8 cellular contexts compared by ENCODE assay signal in the genomic region with DNA sequence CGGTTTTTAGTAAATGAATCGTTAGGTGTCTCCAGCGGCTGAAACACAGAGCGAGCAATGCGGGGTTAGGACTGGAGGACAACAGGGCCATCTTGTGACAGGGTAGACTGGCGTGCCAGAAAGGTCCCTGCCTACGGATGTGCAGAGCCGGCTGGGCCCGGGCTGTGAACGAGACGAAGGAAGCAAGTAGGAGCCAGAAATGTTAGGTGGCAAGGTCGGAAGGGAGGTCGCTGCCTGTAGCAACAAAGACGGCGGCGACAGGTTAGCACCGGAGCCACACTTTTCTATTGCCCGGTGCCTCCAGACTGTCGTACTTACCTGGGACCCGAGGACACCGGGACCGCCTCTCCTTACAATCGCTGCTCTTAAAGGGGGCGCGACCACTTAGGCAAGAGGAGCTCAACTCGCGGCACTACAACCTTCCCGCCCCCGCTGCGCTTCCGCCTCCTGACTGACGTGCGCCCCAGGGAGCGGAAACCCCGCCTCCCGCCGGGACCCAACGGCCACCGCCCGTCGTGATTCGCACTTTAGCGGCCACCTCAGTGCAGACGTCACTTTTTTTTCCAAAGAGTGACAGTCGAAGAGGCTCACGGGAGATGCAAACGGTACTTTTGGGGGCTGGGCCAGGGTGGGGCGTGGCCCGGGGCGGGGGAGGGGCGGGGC. TPM values are rescaled to one million over a fixed set of nuclear protein-coding genes. Genes with fewer than 3 reads are reported as not detected.
DNase-seq lines count a peak whose midpoint lies in the region; TF ChIP-seq lines count a peak whose summit lies in the region.

A gene with protein sequence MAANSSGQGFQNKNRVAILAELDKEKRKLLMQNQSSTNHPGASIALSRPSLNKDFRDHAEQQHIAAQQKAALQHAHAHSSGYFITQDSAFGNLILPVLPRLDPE (minus strand): TSS at position 449 of the 663 bp plus-strand sequence. CDS start 1,632 bp downstream, outside the sequence.

- H2AFZ ChIP-seq in Loucy (ENCODE audit: low read length): peak within 1 kb of the TSS; percentile 86

- in situ Hi-C loops in G401 (cut with HindIII; ENCODE audit: low sequenced_read_pairs): no loop called here

- H3K27ac ChIP-seq in stomach smooth muscle (ENCODE audit: low read length): peak within 1 kb of the TSS; percentile 66

- H3K79me2 ChIP-seq in Loucy (ENCODE audit: insufficient read depth, low read length): peaks cover 39% of the 10 kb centered on the region

- DNase-seq in G401 (ENCODE audit: low spot score) (peak; percentile 96), H7 (peak; percentile 96), fibroblast of villous mesenchyme (ENCODE audit: low read depth) (peak; percentile 96), neural crest cell (ENCODE audit: low read depth, low spot score) (peak; percentile 85)
- DNase-seq in activated effector memory CD4-positive, alpha-beta T cell treated with Interleukin-2 at 50 U/mL for 16 hours: peak; percentile 95

- peak within 1 kb of the TSS; percentile 75 for H3K4me3 ChIP-seq in H7 (ENCODE audit: insufficient read depth, low read depth, low read length)
- H3K4me3 ChIP-seq in Loucy (ENCODE audit: low read length, poor library complexity, severe bottlenecking): peak within 1 kb of the TSS; percentile 88
- peak within 1 kb of the TSS; percentile 96 for H3K4me3 ChIP-seq in fibroblast of villous mesenchyme (ENCODE audit: low read depth, low read length)
- peak within 1 kb of the TSS; percentile 94 to 99 for H3K4me3 ChIP-seq in stomach smooth muscle (ENCODE audit: low read length in 2 of 2)

- TF ChIP-seq POLR2A in Raji (IDR thresholded peaks at IDR 0.05; ENCODE audit: insufficient read depth, low read depth, low read length): peak; percentile 91

- no peaks in the 10 kb centered on the region for H3K9me3 Mint-ChIP-seq in neural crest cell

- H3K27me3 Mint-ChIP-seq in neural crest cell (ENCODE audit: low read depth): no peaks in the 10 kb centered on the region

- H3K4me1 ChIP-seq in Loucy (ENCODE audit: insufficient read depth, low read length, poor library complexity, severe bottlenecking) (peaks cover 21% of the 10 kb centered on the region), stomach smooth muscle (ENCODE audit: control insufficient read depth, insufficient read depth, low read length) (peaks cover 8% of the 10 kb centered on the region)

- 0 out of 2 replicates have a peak, but pooled peaks cover under 1% of the 10 kb centered on the region for H3K9me3 ChIP-seq in Loucy (ENCODE audit: insufficient read depth, low read depth, low read length)
- H3K9me3 ChIP-seq in stomach smooth muscle (ENCODE audit: control insufficient read depth in 2 of 2, low read length in 2 of 2): no peaks in the 10 kb centered on the region

- H3K36me3 ChIP-seq in H7 (replicated peaks; ENCODE audit: control insufficient read depth, insufficient read depth, low read length): no peaks in the 10 kb centered on the region
- H3K36me3 ChIP-seq in Loucy (ENCODE audit: insufficient read depth, low read length): no peaks in the 10 kb centered on the region
- peaks cover 0 to 3% of the 10 kb centered on the region in 2 donors for H3K36me3 ChIP-seq in stomach smooth muscle (ENCODE audit: control insufficient read depth in 2 of 2, insufficient read depth in 2 of 2, low read length in 2 of 2)

- peak within 1 kb of the TSS; percentile 97 for H3K4me3 Mint-ChIP-seq in neural crest cell

- H3K9ac ChIP-seq in Loucy (ENCODE audit: low read depth, low read length, poor library complexity, severe bottlenecking) (peak within 1 kb of the TSS; percentile 86), stomach smooth muscle (ENCODE audit: low read length in 2 of 2) (peak within 1 kb of the TSS; percentile 89 to 94)

- H3K36me3 Mint-ChIP-seq in neural crest cell (ENCODE audit: low read depth): peaks cover 7% of the 10 kb centered on the region

- H3K4me2 ChIP-seq in Loucy (ENCODE audit: low read depth, low read length, poor library complexity, severe bottlenecking): peak within 1 kb of the TSS; percentile 93

- H3K4me1 Mint-ChIP-seq in neural crest cell: peaks cover 15% of the 10 kb centered on the region

- H3K9me2 ChIP-seq in Loucy (replicated peaks; ENCODE audit: low read depth, low read length): no peaks in the 10 kb centered on the region

- peak within 1 kb of the TSS; percentile 99 for H3K27ac Mint-ChIP-seq in neural crest cell (ENCODE audit: unreplicated experiment)

- TF ChIP-seq CTCF in Loucy (conservative IDR thresholded peaks at IDR 0.05; ENCODE audit: low read length) (peak; percentile 36), fibroblast of villous mesenchyme (IDR thresholded peaks at IDR 0.05; ENCODE audit: insufficient read depth, low read depth, low read length) (no peak), neural crest cell (conservative IDR thresholded peaks at IDR 0.05) (no peak)

- no peaks in the 10 kb centered on the region for H3K27me3 ChIP-seq in H7 (ENCODE audit: control insufficient read depth, insufficient read depth, low read length)
- no peaks in the 10 kb centered on the region for H3K27me3 ChIP-seq in Loucy (ENCODE audit: insufficient read depth, low read length, poor library complexity, severe bottlenecking)
- H3K27me3 ChIP-seq in stomach smooth muscle (ENCODE audit: control insufficient read depth in 1 of 2, insufficient read depth in 2 of 2, low read length in 2 of 2): no peaks in the 10 kb centered on the region

- H4K20me1 ChIP-seq in Loucy (ENCODE audit: insufficient read depth, low read length, poor library complexity, severe bottlenecking): peaks cover 17% of the 10 kb centered on the region

- 0 out of 2 replicates have a peak, but pooled peaks cover 2% of the 10 kb centered on the region for H3F3A ChIP-seq in Loucy (ENCODE audit: low read depth)

RNA-seq across cellular contexts. Expression of the gene that starts here (rescaled TPM):
- total RNA-seq in G401 (2014; rRNA removed; shearing (Covaris generic)): 28.1 and 31.3 TPM in 2 replicates
- 9.3 and 14.4 TPM in 2 replicates for total RNA-seq in H7 (2014; rRNA removed; shearing (Covaris generic))
- total RNA-seq in fibroblast of villous mesenchyme: 12.9 and 23.3 TPM in 2 replicates
- total RNA-seq in neural crest cell: 37.7 and 43.6 TPM in 2 replicates

Comparison
In these comparisons a context has a peak if more than half of its experiments do, and no peak if none do; other contexts are left out.
1. Peak in every context shown above with its lines: DNase-seq, H3K4me3 ChIP-seq and H3K27ac ChIP-seq.